8 cellular contexts compared by ENCODE assay signal in genomic region chr17:68462381-68463210, GRCh38. TPM values are rescaled to one million over a fixed set of nuclear protein-coding genes. Genes with fewer than 3 reads are reported as not detected.
DNase-seq lines count a peak whose midpoint lies in the region; ATAC-seq and TF ChIP-seq lines count a peak whose summit lies in the region.

No MANE protein-coding gene starts in this region.

- H2AFZ ChIP-seq in hepatocyte (no peak overlapping the region), smooth muscle cell (ENCODE audit: low read depth) (no peak overlapping the region)

- H3K9me3 ChIP-seq in ascending aorta (no peaks in the 10 kb centered on the region), hepatocyte (ENCODE audit: low read depth) (no peaks in the 10 kb centered on the region), smooth muscle cell (replicated peaks; ENCODE audit: low read depth) (no peaks in the 10 kb centered on the region)

- H3K36me3 ChIP-seq in ascending aorta (no peaks in the 10 kb centered on the region), hepatocyte (replicated peaks; ENCODE audit: insufficient read depth, low read depth) (no peaks in the 10 kb centered on the region), smooth muscle cell (ENCODE audit: low read depth) (no peaks in the 10 kb centered on the region)

- 48% methylated on average over 15 of the region's 15 CpGs for WGBS in hepatocyte (ENCODE audit: low lambda C conversion rate, missing lambda C conversion rate)
- WGBS in smooth muscle cell (ENCODE audit: low lambda C conversion rate): 49% methylated on average over 15 of the region's 15 CpGs

- H3K4me2 ChIP-seq in hepatocyte (no peak overlapping the region), smooth muscle cell (peak overlapping the region; percentile 66)

- H3K9ac ChIP-seq in smooth muscle cell (ENCODE audit: low read depth): no peak overlapping the region

- H3K79me2 ChIP-seq in hepatocyte (no peaks in the 10 kb centered on the region), smooth muscle cell (ENCODE audit: low read depth) (no peaks in the 10 kb centered on the region)

- no peaks in the 10 kb centered on the region for H3F3A ChIP-seq in smooth muscle cell (ENCODE audit: low read depth)

- TF ChIP-seq CTCF in GM12872 (IDR thresholded peaks at IDR 0.05; ENCODE audit: insufficient read depth, low read depth, low read length): peak; percentile 54
- TF ChIP-seq CTCF in ascending aorta (IDR thresholded peaks at IDR 0.05): peak; percentile 60 to 71 (median 67)
- peak; percentile 77 for TF ChIP-seq CTCF in hepatocyte (IDR thresholded peaks at IDR 0.05; ENCODE audit: poor library complexity)
- peak; percentile 66 for TF ChIP-seq CTCF in smooth muscle cell (IDR thresholded peaks at IDR 0.05; ENCODE audit: borderline replicate concordance, insufficient read depth, poor library complexity, severe bottlenecking)

- H3K27ac ChIP-seq in ascending aorta (no peak overlapping the region), hepatocyte (no peak overlapping the region), smooth muscle cell (ENCODE audit: low read depth) (no peak overlapping the region)

- H3K9me2 ChIP-seq in hepatocyte (replicated peaks; ENCODE audit: insufficient read depth): no peaks in the 10 kb centered on the region

- intact Hi-C loops in ascending aorta (cut with DNase I): loop anchor here (1.0 to 10.0 kb wide), 4 partner anchors 26 to 498 kb away; no protein-coding TSS in a partner anchor

- ATAC-seq in HG02678 (IDR thresholded peaks at IDR 0.05; ENCODE audit: unreplicated experiment): peak; percentile 42
- no peak for ATAC-seq in HG03520 (IDR thresholded peaks at IDR 0.05; ENCODE audit: unreplicated experiment)

- H3K4me1 ChIP-seq in ascending aorta: peaks cover 0 to 5% of the 10 kb centered on the region in 2 donors
- H3K4me1 ChIP-seq in hepatocyte (ENCODE audit: insufficient read depth): no peaks in the 10 kb centered on the region
- H3K4me1 ChIP-seq in smooth muscle cell (ENCODE audit: low read depth): peaks cover 3% of the 10 kb centered on the region

- DNase-seq in NCI-H1694 (lab: John Stamatoyannopoulos, UW): peak; percentile 94
- peak; percentile 33 to 87 (median 62) for DNase-seq in T-helper 1 cell
- DNase-seq in ascending aorta (ENCODE audit: low spot score in 2 of 2): peak in 1 of 2 donors; percentile 81
- peak; percentile 94 for DNase-seq in hepatocyte (ENCODE audit: low spot score)
- DNase-seq in smooth muscle cell (lab: John Stamatoyannopoulos, UW; ENCODE audit: unreplicated experiment): peak; percentile 11

- H3K4me3 ChIP-seq in ascending aorta: no peak overlapping the region
- H3K4me3 ChIP-seq in hepatocyte: no peak overlapping the region
- no peak overlapping the region for H3K4me3 ChIP-seq in smooth muscle cell

- H4K20me1 ChIP-seq in hepatocyte (ENCODE audit: insufficient read depth, poor library complexity, severe bottlenecking) (no peaks in the 10 kb centered on the region), smooth muscle cell (ENCODE audit: low read depth) (no peaks in the 10 kb centered on the region)

- H3K27me3 ChIP-seq in ascending aorta: no peaks in the 10 kb centered on the region
- no peaks in the 10 kb centered on the region for H3K27me3 ChIP-seq in hepatocyte
- no peaks in the 10 kb centered on the region for H3K27me3 ChIP-seq in smooth muscle cell (ENCODE audit: low read depth)

RNA-seq across cellular contexts. Expression of gene WIPI1, which starts 5.3 kb away (rescaled TPM):
- total RNA-seq in ascending aorta (18.0 TPM), hepatocyte (67.4 and 84.0 TPM in 2 replicates), smooth muscle cell (177 and 196 TPM in 2 replicates)
- polyA plus RNA-seq in hepatocyte (79.6 and 91.3 TPM in 2 replicates), smooth muscle cell (169 and 188 TPM in 2 replicates)

RNA-seq across cellular contexts. Expression of gene PRKAR1A, which starts 49.6 kb away (rescaled TPM):
- total RNA-seq in ascending aorta: 233 TPM
- 253 and 270 TPM in 2 replicates for total RNA-seq in hepatocyte
- 182 TPM in 2 replicates for polyA plus RNA-seq in hepatocyte
- total RNA-seq in smooth muscle cell: 340 and 393 TPM in 2 replicates
- polyA plus RNA-seq in smooth muscle cell: 274 and 302 TPM in 2 replicates
